Comparison of ENCODE assay signal across 19 cellular contexts in genomic region chr6:18269717-18270116, GRCh38. TPM values are rescaled to one million over a fixed set of nuclear protein-coding genes. Genes with fewer than 3 reads are reported as not detected.
DNase-seq lines count a peak whose midpoint lies in the region; ATAC-seq and TF ChIP-seq lines count a peak whose summit lies in the region.
"Had no signal": no experiment of that assay in that cellular context is flagged by ENCODE, and none has a peak within 500 bp of the region (broad histone marks: within the 10 kb centered on the region; RNA-seq: fewer than 3 reads in every experiment).

No MANE protein-coding gene starts in this region.

- H3K27me3 ChIP-seq in CD4-positive, CD25-positive, alpha-beta regulatory T cell (ENCODE audit: control insufficient read depth, insufficient read depth, low read length), result no peaks in the 10 kb centered on the region
- H3K27me3 ChIP-seq in DOHH2 (ENCODE audit: control insufficient read depth, low read length), result no peaks in the 10 kb centered on the region

- H3K36me3 ChIP-seq in CD4-positive, CD25-positive, alpha-beta regulatory T cell (ENCODE audit: control insufficient read depth, insufficient read depth, low read length), result no peaks in the 10 kb centered on the region
- peaks cover 6% of the 10 kb centered on the region for H3K36me3 ChIP-seq in DOHH2 (ENCODE audit: control insufficient read depth, low read length)
- H3K36me3 ChIP-seq: HAP-1 had no signal

- peaks cover 10% of the 10 kb centered on the region for H3K79me2 ChIP-seq in DOHH2 (ENCODE audit: control insufficient read depth, low read length)

- H3K27ac ChIP-seq in CD4-positive, CD25-positive, alpha-beta regulatory T cell (ENCODE audit: insufficient read depth, low read length, poor library complexity, severe bottlenecking), result no peak overlapping the region
- no peak overlapping the region for H3K27ac ChIP-seq in DOHH2 (ENCODE audit: low read depth, low read length)
- H3K27ac ChIP-seq: GM23248 had no signal

- H3K27me3 Mint-ChIP-seq in CD4-positive, CD25-positive, alpha-beta regulatory T cell, result peaks cover 7% of the 10 kb centered on the region

- H3K27ac Mint-ChIP-seq in CD4-positive, CD25-positive, alpha-beta regulatory T cell, result no peak overlapping the region
- H3K27ac Mint-ChIP-seq: CD14-positive monocyte; T-helper 2 cell treated with Interferon-gamma antibody and Interleukin-4, amounts not matched to agents 5 μg/mL and 100 μg/mL, for 36 hours had no signal

- no peaks in the 10 kb centered on the region for H3K36me3 Mint-ChIP-seq in CD4-positive, CD25-positive, alpha-beta regulatory T cell
- H3K36me3 Mint-ChIP-seq: CD14-positive monocyte had no signal

- no peak for DNase-seq in CD4-positive, CD25-positive, alpha-beta regulatory T cell
- DNase-seq in NCI-H69 (lab: John Stamatoyannopoulos, UW) (peak; percentile 60), myocyte (ENCODE audit: low read depth) (peak; percentile 49), T1000 (lab: John Stamatoyannopoulos, UW) (no peak), NCI-H128 (lab: John Stamatoyannopoulos, UW; ENCODE audit: unreplicated experiment) (no peak)
- no peak for DNase-seq in activated CD8-positive, alpha-beta memory T cell treated with anti-CD3 and anti-CD28 coated beads, Interleukin-2, amount 50 U/mL, for 48 hours
- DNase-seq: ACHN, DMS 273 treated with DMSO at 0.1 percent for 48 hours, GDM1, NCI-H1694, NCI-H2107, NCI-H526 treated with DMSO at 0.1 percent for 48 hours had no signal

- TF ChIP-seq CTCF in DOHH2 (IDR thresholded peaks at IDR 0.05; ENCODE audit: low read depth, low read length, poor library complexity, severe bottlenecking), result no peak

- no peaks in the 10 kb centered on the region for H3K9me2 ChIP-seq in DOHH2 (replicated peaks; ENCODE audit: control insufficient read depth, low read length)

- H4K20me1 ChIP-seq in DOHH2 (ENCODE audit: control insufficient read depth, insufficient read depth, low read depth, low read length), result no peaks in the 10 kb centered on the region

- H3K9me3 Mint-ChIP-seq in CD4-positive, CD25-positive, alpha-beta regulatory T cell, result peaks cover 0 to under 1% (median 0%) of the 10 kb centered on the region in 7 donors
- H3K9me3 Mint-ChIP-seq: T-helper 2 cell treated with Interferon-gamma antibody and Interleukin-4, amounts not matched to agents 5 μg/mL and 100 μg/mL, for 36 hours had no signal

- H3K4me1 ChIP-seq in CD4-positive, CD25-positive, alpha-beta regulatory T cell (ENCODE audit: control insufficient read depth, insufficient read depth, low read length, poor library complexity, severe bottlenecking), result peaks cover 11% of the 10 kb centered on the region
- H3K4me1 ChIP-seq in DOHH2 (ENCODE audit: control insufficient read depth, low read length), result peaks cover 19% of the 10 kb centered on the region

- peak overlapping the region; percentile 26 for H3K4me3 ChIP-seq in CD4-positive, CD25-positive, alpha-beta regulatory T cell (ENCODE audit: low read depth, low read length)
- no peak overlapping the region for H3K4me3 ChIP-seq in DOHH2 (ENCODE audit: low read length)
- H3K4me3 ChIP-seq: GM12878, GM23248, HAP-1 had no signal

- peaks cover 4% of the 10 kb centered on the region; the same call in 1 of the 2 replicates for H3F3A ChIP-seq in DOHH2 (ENCODE audit: control insufficient read depth, insufficient read depth)

- no peak for ATAC-seq in CD4-positive, CD25-positive, alpha-beta regulatory T cell (ENCODE audit: low read depth in 2 of 2)
- ATAC-seq: Right ventricle myocardium inferior had no signal

- peak overlapping the region; percentile 27 for H3K4me2 ChIP-seq in DOHH2 (ENCODE audit: low read length)

- no peak overlapping the region for H3K4me3 Mint-ChIP-seq in CD4-positive, CD25-positive, alpha-beta regulatory T cell
- H3K4me3 Mint-ChIP-seq: CD14-positive monocyte; T-helper 2 cell treated with Interferon-gamma antibody and Interleukin-4, amounts not matched to agents 5 μg/mL and 100 μg/mL, for 36 hours had no signal

- H3K4me1 Mint-ChIP-seq in CD4-positive, CD25-positive, alpha-beta regulatory T cell, result peaks cover 5 to 10% (median 9%) of the 10 kb centered on the region in 4 donors

- no peaks in the 10 kb centered on the region for H3K9me3 ChIP-seq in CD4-positive, CD25-positive, alpha-beta regulatory T cell (ENCODE audit: control insufficient read depth in 2 of 2, low read length in 2 of 2)
- H3K9me3 ChIP-seq in DOHH2 (ENCODE audit: control insufficient read depth, insufficient read depth, low read length), result peaks cover 20% of the 10 kb centered on the region
- H3K9me3 ChIP-seq: HAP-1 had no signal

RNA-seq across cellular contexts. Expression of gene DEK, which starts 5.4 kb away (rescaled TPM):
- total RNA-seq in CD4-positive, CD25-positive, alpha-beta regulatory T cell, result 75.3 TPM
- 10 to 100 TPM; 34.9 to 73.1 (median 66.9) TPM for polyA plus RNA-seq in CD4-positive, CD25-positive, alpha-beta regulatory T cell
- 90.8 and 136 TPM in 2 replicates for total RNA-seq in myocyte
- polyA plus RNA-seq in myocyte (2012), result 38.9 TPM

Comparison
In these comparisons a context has a peak if more than half of its experiments do, and no peak if none do; other contexts are left out.
1. DNase-seq: peak in NCI-H69 (single experiment) and myocyte (single experiment); none in CD4-positive, CD25-positive, alpha-beta regulatory T cell (0 of 3), T1000 (single experiment), NCI-H128 (single experiment) and activated CD8-positive, alpha-beta memory T cell treated with anti-CD3 and anti-CD28 coated beads, Interleukin-2, amount 50 U/mL, for 48 hours (single experiment).